Comparison of ENCODE assay signal across 8 cellular contexts in genomic region chr2:9380702-9381628, GRCh38. TPM values are rescaled to one million over a fixed set of nuclear protein-coding genes. Genes with fewer than 3 reads are reported as not detected.
A peak's percentile ranks its signal among the peaks of the same experiment; 100 is the strongest.
DNase-seq lines count a peak whose midpoint lies in the region; ATAC-seq and TF ChIP-seq lines count a peak whose summit lies in the region.

No MANE protein-coding gene starts in this region.

- H3K27ac ChIP-seq in ascending aorta, result peak overlapping the region; percentile 30 to 61
- no peak overlapping the region for H3K27ac ChIP-seq in effector memory CD4-positive, alpha-beta T cell (ENCODE audit: insufficient read depth, low read length, poor library complexity, severe bottlenecking)

- H3K27me3 ChIP-seq in ascending aorta, result no peaks in the 10 kb centered on the region
- H3K27me3 ChIP-seq in effector memory CD4-positive, alpha-beta T cell (replicated peaks; ENCODE audit: control insufficient read depth, insufficient read depth, low read length, poor library complexity, severe bottlenecking), result no peaks in the 10 kb centered on the region

- DNase-seq in H4 (ENCODE audit: low spot score), result peak; percentile 60
- peak in 1 of 2 donors; percentile 71 for DNase-seq in ascending aorta (ENCODE audit: low spot score in 2 of 2)
- peak; percentile 57 for DNase-seq in left cardiac atrium
- DNase-seq in smooth muscle cell of the brain vasculature (ENCODE audit: low read depth, low spot score), result peak; percentile 79
- no peak for DNase-seq in stimulated activated CD4-positive, alpha-beta T cell treated with anti-CD3 and anti-CD28 coated beads, Interleukin-4, amount 100 ng/mL, for 4 hours
- DNase-seq in effector memory CD4-positive, alpha-beta T cell, result no peak
- DNase-seq in NCI-H1105 (lab: John Stamatoyannopoulos, UW), result no peak
- no peak for DNase-seq in NCI-H748 (lab: John Stamatoyannopoulos, UW; ENCODE audit: unreplicated experiment)

- H3K4me3 ChIP-seq in ascending aorta, result no peak overlapping the region
- H3K4me3 ChIP-seq in effector memory CD4-positive, alpha-beta T cell (ENCODE audit: insufficient read depth, low read depth, low read length, poor library complexity, severe bottlenecking), result no peak overlapping the region

- ATAC-seq in left cardiac atrium, result peak; percentile 58 to 62

- intact Hi-C loops in ascending aorta (cut with DNase I), result no loop called here
- intact Hi-C loops in left cardiac atrium (cut with DNase I), result no loop called here

- no peak for TF ChIP-seq CTCF in ascending aorta (IDR thresholded peaks at IDR 0.05)

- peaks cover 2 to 14% of the 10 kb centered on the region in 2 donors for H3K4me1 ChIP-seq in ascending aorta
- H3K4me1 ChIP-seq in effector memory CD4-positive, alpha-beta T cell (ENCODE audit: control insufficient read depth, insufficient read depth, low read length, poor library complexity, severe bottlenecking), result no peaks in the 10 kb centered on the region

- H3K9me3 ChIP-seq in ascending aorta, result no peaks in the 10 kb centered on the region
- no peaks in the 10 kb centered on the region for H3K9me3 ChIP-seq in effector memory CD4-positive, alpha-beta T cell (ENCODE audit: control insufficient read depth, low read length)

- H3K36me3 ChIP-seq in ascending aorta, result peaks cover 47 to 65% of the 10 kb centered on the region in 2 donors
- H3K36me3 ChIP-seq in effector memory CD4-positive, alpha-beta T cell (ENCODE audit: control insufficient read depth, insufficient read depth, low read length), result no peaks in the 10 kb centered on the region

RNA-seq across cellular contexts. Expression of gene ITGB1BP1, which starts 42.4 kb away (rescaled TPM):
- total RNA-seq in H4 (2014; rRNA removed; shearing (Covaris generic)), result 30.7 and 36.7 TPM in 2 replicates
- 25.4 TPM for total RNA-seq in ascending aorta
- total RNA-seq in left cardiac atrium, result 100 to 1,000 TPM; 107 to 161 TPM

RNA-seq across cellular contexts. Expression of gene CPSF3, which starts 42.5 kb away (rescaled TPM):
- 54.7 and 65.5 TPM in 2 replicates for total RNA-seq in H4 (2014; rRNA removed; shearing (Covaris generic))
- total RNA-seq in ascending aorta (5.3 TPM), left cardiac atrium (10 to 100 TPM; 13.8 to 21.3 TPM)

Comparison
In these comparisons a context has a peak if more than half of its experiments do, and no peak if none do; other contexts are left out.
1. DNase-seq: peak in H4 (single experiment), left cardiac atrium (single experiment) and smooth muscle cell of the brain vasculature (single experiment); none in stimulated activated CD4-positive, alpha-beta T cell treated with anti-CD3 and anti-CD28 coated beads, Interleukin-4, amount 100 ng/mL, for 4 hours (0 of 2), effector memory CD4-positive, alpha-beta T cell (0 of 3), NCI-H1105 (single experiment) and NCI-H748 (single experiment).